ENCODE assay signal across 8 cellular contexts in the genomic region with DNA sequence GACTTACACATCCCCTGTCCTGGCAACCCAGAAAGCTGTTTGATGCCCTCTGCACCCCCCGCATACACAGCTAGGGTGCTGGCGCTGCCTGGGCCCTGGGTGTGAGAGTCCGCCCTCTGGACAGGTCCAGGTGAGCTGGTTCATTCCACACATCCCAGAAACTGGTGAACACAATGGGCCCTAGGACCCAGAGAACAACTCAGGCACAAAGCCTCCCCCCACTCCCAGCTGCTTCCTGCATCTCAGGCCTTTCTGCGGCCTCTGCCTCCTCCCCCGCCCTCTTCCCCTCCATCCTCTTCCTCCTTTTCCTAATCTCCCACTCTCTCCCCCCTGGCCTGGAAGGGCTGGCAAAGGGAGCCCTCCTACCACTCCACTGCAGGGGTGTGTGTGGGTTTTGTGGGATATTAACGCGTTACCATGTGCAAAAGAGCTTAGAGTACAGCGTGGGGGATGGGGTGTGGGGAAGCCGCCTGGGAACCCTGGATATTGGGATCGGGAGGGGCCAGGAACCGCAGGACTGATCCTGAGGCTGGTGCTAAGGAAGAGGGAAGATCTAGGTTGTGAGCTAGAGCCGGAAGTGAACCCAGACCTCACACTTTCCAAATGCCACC. TPM values are rescaled to one million over a fixed set of nuclear protein-coding genes. Genes with fewer than 3 reads are reported as not detected.
DNase-seq lines count a peak whose midpoint lies in the region; ATAC-seq, FAIRE-seq and TF ChIP-seq lines count a peak whose summit lies in the region.

No MANE protein-coding gene starts in this region.

- no peaks in the 10 kb centered on the region for H3K27me3 Mint-ChIP-seq in CD4-positive, alpha-beta T cell
- H3K27me3 Mint-ChIP-seq in T-helper 2 cell treated with Interferon-gamma antibody and Interleukin-4, amounts not matched to agents 5 μg/mL and 100 μg/mL, for 36 hours (ENCODE audit: low read depth) = no peaks in the 10 kb centered on the region

- H3K4me1 ChIP-seq in kidney (ENCODE audit: control insufficient read depth in 1 of 2, insufficient read depth in 1 of 2, low read depth in 1 of 2, low read length in 2 of 2) = peaks cover 25 to 33% of the 10 kb centered on the region in 2 donors
- peaks cover 3 to 11% of the 10 kb centered on the region in 2 donors for H3K4me1 ChIP-seq in small intestine (ENCODE audit: control insufficient read depth in 2 of 2, insufficient read depth in 1 of 2, low read depth in 1 of 2, low read length in 1 of 2)

- ATAC-seq in CD4-positive, alpha-beta T cell (ENCODE audit: poor library complexity) = peak; percentile 12
- ATAC-seq in GM21825 (IDR thresholded peaks at IDR 0.05; ENCODE audit: unreplicated experiment) (peak; percentile 23), GM18907 (IDR thresholded peaks at IDR 0.05; ENCODE audit: unreplicated experiment) (no peak)

- CTCF ChIA-PET in CD4-positive, alpha-beta T cell (lab: Charles Lee) = interaction anchor here (1.2 to 2.4 kb wide), 8 partner anchors 9 to 245 kb away, joined by 3 to 26 read pairs (median 6); a partner anchor contains a TSS

- H3K9me3 ChIP-seq in CD4-positive, alpha-beta T cell (ENCODE audit: control insufficient read depth, low read length) = no peaks in the 10 kb centered on the region
- no peaks in the 10 kb centered on the region for H3K9me3 ChIP-seq in kidney (ENCODE audit: control insufficient read depth in 1 of 2, low read length in 2 of 2)
- H3K9me3 ChIP-seq in small intestine (ENCODE audit: control insufficient read depth, low read depth) = no peaks in the 10 kb centered on the region

- H3K4me3 ChIP-seq in choroid plexus epithelial cell (ENCODE audit: low read depth, low read length) (peak overlapping the region; percentile 86), kidney (ENCODE audit: low read length in 2 of 2) (peak overlapping the region; percentile 63 to 81), small intestine (ENCODE audit: low read depth in 1 of 2, low read length in 2 of 2) (peak overlapping the region in 1 of 2 donors; percentile 85)

- H3K36me3 ChIP-seq in kidney (ENCODE audit: control insufficient read depth in 1 of 2, insufficient read depth in 2 of 2, low read length in 2 of 2) (no peaks in the 10 kb centered on the region), small intestine (ENCODE audit: control insufficient read depth in 2 of 2, insufficient read depth in 2 of 2, low read length in 2 of 2) (no peaks in the 10 kb centered on the region)

- H3K9me3 Mint-ChIP-seq in CD4-positive, alpha-beta T cell = no peaks in the 10 kb centered on the region
- no peaks in the 10 kb centered on the region for H3K9me3 Mint-ChIP-seq in T-helper 2 cell treated with Interferon-gamma antibody and Interleukin-4, amounts not matched to agents 5 μg/mL and 100 μg/mL, for 36 hours

- peak in 6 of 10 experiments; percentile 31 to 56 (median 40) for DNase-seq in CD4-positive, alpha-beta T cell
- DNase-seq in NCI-H187 treated with DMSO at 0.1 percent for 48 hours (lab: John Stamatoyannopoulos, UW) (peak; percentile 79), choroid plexus epithelial cell (ENCODE audit: low read depth) (peak; percentile 89), kidney (peak; percentile 93), small intestine (peak; percentile 93)
- peak; percentile 66 for DNase-seq in T-helper 2 cell treated with Interferon-gamma antibody and Interleukin-4, amounts not matched to agents 5 μg/mL and 100 μg/mL, for 36 hours (ENCODE audit: low spot score)

- H3K27ac ChIP-seq in CD4-positive, alpha-beta T cell (ENCODE audit: low read depth, low read length) = peak overlapping the region; percentile 70
- peak overlapping the region; percentile 81 to 91 for H3K27ac ChIP-seq in kidney (ENCODE audit: low read depth in 2 of 2, low read length in 2 of 2)
- peak overlapping the region; percentile 76 to 94 for H3K27ac ChIP-seq in small intestine (ENCODE audit: low read depth in 1 of 2, low read length in 1 of 2)

- peaks cover 16% of the 10 kb centered on the region for H3K36me3 Mint-ChIP-seq in CD4-positive, alpha-beta T cell (ENCODE audit: low read depth)
- peaks cover 21% of the 10 kb centered on the region for H3K36me3 Mint-ChIP-seq in T-helper 2 cell treated with Interferon-gamma antibody and Interleukin-4, amounts not matched to agents 5 μg/mL and 100 μg/mL, for 36 hours (ENCODE audit: low read depth)

- peak overlapping the region; percentile 4 to 76 for H3K9ac ChIP-seq in kidney (ENCODE audit: low read length in 2 of 2)

- POLR2A ChIA-PET in CD4-positive, alpha-beta T cell (lab: Charles Lee) = interaction anchor here (0.7 to 4.2 kb wide), 9 partner anchors 9 to 1152 kb away, joined by 3 to 50 read pairs (median 4); no protein-coding TSS in a partner anchor

- intact Hi-C loops in CD4-positive, alpha-beta T cell (cut with DNase I, micrococcal nuclease) = loop anchor here (1.0 to 5.0 kb wide), 3 partner anchors 9 to 55 kb away; a partner anchor contains a TSS
- intact Hi-C loops in kidney (cut with DNase I) = no loop called here

- H3K4me1 Mint-ChIP-seq in CD4-positive, alpha-beta T cell (ENCODE audit: low read depth) = peaks cover 44% of the 10 kb centered on the region
- peaks cover 32% of the 10 kb centered on the region for H3K4me1 Mint-ChIP-seq in T-helper 2 cell treated with Interferon-gamma antibody and Interleukin-4, amounts not matched to agents 5 μg/mL and 100 μg/mL, for 36 hours (ENCODE audit: low read depth)

- TF ChIP-seq CTCF in CD4-positive, alpha-beta T cell (IDR thresholded peaks at IDR 0.05) = no peak
- TF ChIP-seq CTCF in choroid plexus epithelial cell (conservative IDR thresholded peaks at IDR 0.05; ENCODE audit: low read depth, low read length) (peak; percentile 14), kidney (IDR thresholded peaks at IDR 0.05; ENCODE audit: borderline replicate concordance, extremely low read depth, insufficient read depth) (no peak)

- peak overlapping the region; percentile 90 for H3K4me3 Mint-ChIP-seq in CD4-positive, alpha-beta T cell
- H3K4me3 Mint-ChIP-seq in T-helper 2 cell treated with Interferon-gamma antibody and Interleukin-4, amounts not matched to agents 5 μg/mL and 100 μg/mL, for 36 hours = peak overlapping the region; percentile 91

- FAIRE-seq in kidney (lab: Jason Lieb, UNC) = no peak
- FAIRE-seq in small intestine (lab: Jason Lieb, UNC) = no peak

- peak overlapping the region; percentile 84 for H3K27ac Mint-ChIP-seq in CD4-positive, alpha-beta T cell
- peak overlapping the region; percentile 94 for H3K27ac Mint-ChIP-seq in T-helper 2 cell treated with Interferon-gamma antibody and Interleukin-4, amounts not matched to agents 5 μg/mL and 100 μg/mL, for 36 hours

- H3K27me3 ChIP-seq in CD4-positive, alpha-beta T cell (ENCODE audit: control insufficient read depth, insufficient read depth, low read length) = no peaks in the 10 kb centered on the region
- no peaks in the 10 kb centered on the region for H3K27me3 ChIP-seq in small intestine (ENCODE audit: control insufficient read depth in 2 of 2, insufficient read depth in 2 of 2, low read length in 2 of 2)

- 0 to 4% (median 1%) methylated on average over 12 of the region's 12 CpGs for WGBS in small intestine, 3 donors

RNA-seq across cellular contexts. Expression of a gene that starts 1.6 kb away (rescaled TPM):
- 10 to 100 TPM; 53.4 to 55.7 TPM for total RNA-seq in CD4-positive, alpha-beta T cell
- total RNA-seq in kidney = 64.4 TPM
- polyA plus RNA-seq in kidney (ENCODE audit: insufficient read depth, low read depth, low replicate concordance) (17.1 TPM), small intestine (10 to 100 TPM; 14.1 to 25.7 (median 17.4) TPM)

RNA-seq across cellular contexts. Expression of a gene that starts 13.8 kb away (rescaled TPM):
- total RNA-seq in CD4-positive, alpha-beta T cell = not detected
- total RNA-seq in kidney = 4.2 TPM
- polyA plus RNA-seq in kidney (ENCODE audit: insufficient read depth, low read depth, low replicate concordance) (5.5 TPM), small intestine (1 to 10 TPM in 2 of 3 donors, not detected in 1; 5.0 to 6.2 TPM)

RNA-seq across cellular contexts. Expression of a gene that starts 22.1 kb away (rescaled TPM):
- under 1 TPM; 0.33 to 0.53 TPM for total RNA-seq in CD4-positive, alpha-beta T cell
- total RNA-seq in kidney = 5.0 TPM
- polyA plus RNA-seq in kidney (ENCODE audit: insufficient read depth, low read depth, low replicate concordance) (3.7 TPM), small intestine (1 to 10 TPM in 1 of 3 donors, under 1 TPM in 2; 0.54 to 2.1 (median 0.67) TPM)

RNA-seq across cellular contexts. Expression of a gene that starts 49.4 kb away (rescaled TPM):
- total RNA-seq in CD4-positive, alpha-beta T cell = 10 to 100 TPM in 1 of 2 experiments, 1 to 10 TPM in 1; 10.0 to 11.4 TPM
- total RNA-seq in kidney = 142 TPM
- polyA plus RNA-seq in kidney (ENCODE audit: insufficient read depth, low read depth, low replicate concordance) (9.2 TPM), small intestine (10 to 100 TPM in 1 of 3 donors, 1 to 10 TPM in 2; 2.2 to 51.6 (median 2.7) TPM)

RNA-seq across cellular contexts. Expression of a gene that starts 56.9 kb away (rescaled TPM):
- 10 to 100 TPM in 1 of 2 experiments, 1 to 10 TPM in 1; 8.7 to 10.1 TPM for total RNA-seq in CD4-positive, alpha-beta T cell
- 41.9 TPM for total RNA-seq in kidney
- polyA plus RNA-seq in kidney (ENCODE audit: insufficient read depth, low read depth, low replicate concordance) (121 TPM), small intestine (10 to 100 TPM; 27.2 to 39.6 (median 34.0) TPM)

Comparison
In these comparisons a context has a peak if more than half of its experiments do, and no peak if none do; other contexts are left out.
1. DNase-seq: peak in every context shown above with its lines; median percentile 93 in kidney; 93 in small intestine; 89 in choroid plexus epithelial cell; 79 in NCI-H187 treated with DMSO at 0.1 percent for 48 hours; 66 in T-helper 2 cell treated with Interferon-gamma antibody and Interleukin-4, amounts not matched to agents 5 μg/mL and 100 μg/mL, for 36 hours; 40 in CD4-positive, alpha-beta T cell.